12 cellular contexts compared by ENCODE assay signal in the genomic region with DNA sequence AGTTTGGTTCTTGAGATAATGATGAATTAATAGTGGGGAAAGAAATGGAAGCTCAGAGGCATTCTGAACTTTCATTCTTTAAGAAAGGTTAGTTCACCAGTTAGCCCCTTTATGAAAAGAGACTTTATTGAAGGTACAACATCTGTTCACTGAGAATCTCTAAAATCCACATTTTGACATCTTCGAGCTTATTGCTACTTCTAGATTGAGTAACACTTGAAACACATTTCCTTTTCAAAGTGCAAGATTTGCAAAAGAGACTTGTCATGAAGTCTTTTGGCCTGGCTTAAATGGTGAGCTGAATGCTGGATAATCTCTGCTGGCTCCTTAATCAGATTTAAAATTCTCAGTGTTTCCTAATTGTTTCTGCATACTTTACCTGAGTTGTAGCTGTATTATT. TPM values are rescaled to one million over a fixed set of nuclear protein-coding genes. Genes with fewer than 3 reads are reported as not detected.
DNase-seq lines count a peak whose midpoint lies in the region; ATAC-seq and TF ChIP-seq lines count a peak whose summit lies in the region.
"Had no signal": no experiment of that assay in that cellular context is flagged by ENCODE, and none has a peak within 500 bp of the region (broad histone marks: within the 10 kb centered on the region; RNA-seq: fewer than 3 reads in every experiment).

No MANE protein-coding gene starts in this region.

- H3F3A ChIP-seq in Loucy (ENCODE audit: low read depth) (peaks cover 5% of the 10 kb centered on the region), neural progenitor cell (ENCODE audit: low read depth) (peaks cover 15% of the 10 kb centered on the region)

- CTCF ChIA-PET in CD8-positive, alpha-beta T cell (lab: Charles Lee): interaction anchor here (0.6 to 2.6 kb wide), 5 partner anchors 24 to 256 kb away, joined by 3 to 16 read pairs (median 4); no protein-coding TSS in a partner anchor

- ATAC-seq in CD8-positive, alpha-beta T cell: no peak
- ATAC-seq in GM19328 (IDR thresholded peaks at IDR 0.05; ENCODE audit: unreplicated experiment) (no peak), GM19452 (IDR thresholded peaks at IDR 0.05; ENCODE audit: unreplicated experiment) (no peak)

- no peaks in the 10 kb centered on the region for H3K36me3 ChIP-seq in CD8-positive, alpha-beta T cell (ENCODE audit: insufficient read depth, low read length)
- H3K36me3 ChIP-seq in Loucy (ENCODE audit: insufficient read depth, low read length): no peaks in the 10 kb centered on the region; the same call in 1 of the 2 replicates
- no peaks in the 10 kb centered on the region for H3K36me3 ChIP-seq in brain microvascular endothelial cell (replicated peaks)
- H3K36me3 ChIP-seq in neural progenitor cell: no peaks in the 10 kb centered on the region
- H3K36me3 ChIP-seq in endodermal cell (ENCODE audit: control insufficient read depth, insufficient read depth, low read length): no peaks in the 10 kb centered on the region

- H3K36me3 Mint-ChIP-seq in CD8-positive, alpha-beta T cell: peaks cover 34% of the 10 kb centered on the region
- H3K36me3 Mint-ChIP-seq in neural progenitor cell: peaks cover 10% of the 10 kb centered on the region
- no peaks in the 10 kb centered on the region for H3K36me3 Mint-ChIP-seq in endodermal cell (ENCODE audit: low read depth)

- peaks cover 87% of the 10 kb centered on the region for H3K79me2 ChIP-seq in Loucy (ENCODE audit: insufficient read depth, low read length)
- H3K79me2 ChIP-seq in neural progenitor cell (ENCODE audit: low read depth): peaks cover 54% of the 10 kb centered on the region

- no peaks in the 10 kb centered on the region for H3K9me2 ChIP-seq in Loucy (replicated peaks; ENCODE audit: low read depth, low read length)

- H3K27me3 ChIP-seq in CD8-positive, alpha-beta T cell (ENCODE audit: insufficient read depth, low read length): no peaks in the 10 kb centered on the region
- H3K27me3 ChIP-seq in Loucy (ENCODE audit: insufficient read depth, low read length, poor library complexity, severe bottlenecking): no peaks in the 10 kb centered on the region
- H3K27me3 ChIP-seq in brain microvascular endothelial cell (replicated peaks): no peaks in the 10 kb centered on the region
- no peaks in the 10 kb centered on the region for H3K27me3 ChIP-seq in neural progenitor cell
- no peaks in the 10 kb centered on the region for H3K27me3 ChIP-seq in endodermal cell (ENCODE audit: control insufficient read depth, insufficient read depth, low read length, poor library complexity, severe bottlenecking)

- H2AFZ ChIP-seq in Loucy (ENCODE audit: low read length): no peak overlapping the region
- H2AFZ ChIP-seq in neural progenitor cell (replicated peaks): no peak overlapping the region

- H3K4me1 ChIP-seq in CD8-positive, alpha-beta T cell (ENCODE audit: insufficient read depth, low read length): peaks cover 39% of the 10 kb centered on the region
- H3K4me1 ChIP-seq in Loucy (ENCODE audit: insufficient read depth, low read length, poor library complexity, severe bottlenecking): peaks cover 56% of the 10 kb centered on the region
- peaks cover 19% of the 10 kb centered on the region for H3K4me1 ChIP-seq in neural progenitor cell
- H3K4me1 ChIP-seq in endodermal cell (ENCODE audit: control insufficient read depth, insufficient read depth, low read length): no peaks in the 10 kb centered on the region

- DNase-seq in CD8-positive, alpha-beta T cell: no peak
- DNase-seq in brain microvascular endothelial cell: no peak
- DNase-seq in neural progenitor cell (ENCODE audit: low spot score): no peak
- no peak for DNase-seq in endodermal cell
- DNase-seq: activated CD4-positive, alpha-beta T cell treated with anti-CD3 and anti-CD28 coated beads, Interleukin-2, amount 50 U/mL, for 4 hours; anterior cingulate cortex; NCI-H1092; SHP77; stimulated activated CD4-positive, alpha-beta T cell treated with anti-CD3 and anti-CD28 coated beads, Interleukin-15, amount 100 ng/mL, for 24 hours had no signal

- H3K4me2 ChIP-seq in Loucy (ENCODE audit: low read depth, low read length, poor library complexity, severe bottlenecking): peak overlapping the region; percentile 57
- peak overlapping the region; percentile 40 for H3K4me2 ChIP-seq in neural progenitor cell

- no peak overlapping the region for H3K4me3 Mint-ChIP-seq in CD8-positive, alpha-beta T cell
- no peak overlapping the region for H3K4me3 Mint-ChIP-seq in neural progenitor cell
- no peak overlapping the region for H3K4me3 Mint-ChIP-seq in endodermal cell

- H3K9ac ChIP-seq in Loucy (ENCODE audit: low read depth, low read length, poor library complexity, severe bottlenecking): no peak overlapping the region
- H3K9ac ChIP-seq in neural progenitor cell: no peak overlapping the region
- no peak overlapping the region for H3K9ac ChIP-seq in endodermal cell (ENCODE audit: extremely low read depth, low read length, poor library complexity, severe bottlenecking)

- H3K27ac Mint-ChIP-seq in CD8-positive, alpha-beta T cell: peak overlapping the region; percentile 86
- H3K27ac Mint-ChIP-seq in neural progenitor cell: no peak overlapping the region
- no peak overlapping the region for H3K27ac Mint-ChIP-seq in endodermal cell

- POLR2A ChIA-PET in CD8-positive, alpha-beta T cell (lab: Charles Lee): interaction anchor here (0.8 to 4.0 kb wide), 9 partner anchors 9 to 40 kb away, joined by 3 to 26 read pairs (median 5); no protein-coding TSS in a partner anchor

- peaks cover 37% of the 10 kb centered on the region for H4K20me1 ChIP-seq in Loucy (ENCODE audit: insufficient read depth, low read length, poor library complexity, severe bottlenecking)
- peaks cover 23% of the 10 kb centered on the region for H4K20me1 ChIP-seq in neural progenitor cell (ENCODE audit: low read depth)

- 89 to 91% methylated on average over 1 of the region's 1 CpG for WGBS in endodermal cell (ENCODE audit: insufficient coverage in 1 of 2, insufficient read length in 1 of 2), 2 experiments

- H3K9me3 Mint-ChIP-seq in CD8-positive, alpha-beta T cell: no peaks in the 10 kb centered on the region
- H3K9me3 Mint-ChIP-seq in neural progenitor cell (peaks cover under 1% of the 10 kb centered on the region), endodermal cell (no peaks in the 10 kb centered on the region)

- intact Hi-C loops in CD8-positive, alpha-beta T cell (cut with DNase I, micrococcal nuclease): loop anchor here (5.0 kb wide), 2 partner anchors 44 to 46 kb away; partner anchors contain the start of genes APH1B (in 1 of the 2) and RAB8B (in 1 of the 2)

- no peaks in the 10 kb centered on the region for H3K27me3 Mint-ChIP-seq in CD8-positive, alpha-beta T cell (ENCODE audit: low read depth)
- H3K27me3 Mint-ChIP-seq in neural progenitor cell (ENCODE audit: insufficient read depth, low read depth) (no peaks in the 10 kb centered on the region), endodermal cell (ENCODE audit: insufficient read depth) (no peaks in the 10 kb centered on the region)

- no peak overlapping the region for H3K4me3 ChIP-seq in CD8-positive, alpha-beta T cell (ENCODE audit: low read depth, low read length)
- H3K4me3 ChIP-seq in Loucy (ENCODE audit: low read length, poor library complexity, severe bottlenecking) (no peak overlapping the region), brain microvascular endothelial cell (ENCODE audit: low read depth, low read length) (no peak overlapping the region), neural progenitor cell (no peak overlapping the region), endodermal cell (ENCODE audit: low read length) (no peak overlapping the region)

- in situ Hi-C loops in brain microvascular endothelial cell (cut with HindIII; ENCODE audit: low pct_ligation_motif_present, low sequenced_read_pairs): no loop called here

- no peak for TF ChIP-seq CTCF in CD8-positive, alpha-beta T cell (IDR thresholded peaks at IDR 0.05)
- TF ChIP-seq CTCF in Loucy (conservative IDR thresholded peaks at IDR 0.05; ENCODE audit: low read length) (no peak), brain microvascular endothelial cell (IDR thresholded peaks at IDR 0.05; ENCODE audit: low read depth, low read length, missing control alignments) (no peak), neural progenitor cell (IDR thresholded peaks at IDR 0.05) (no peak), endodermal cell (conservative IDR thresholded peaks at IDR 0.05) (no peak)

- no peaks in the 10 kb centered on the region for H3K9me3 ChIP-seq in CD8-positive, alpha-beta T cell (ENCODE audit: low read length)
- H3K9me3 ChIP-seq in Loucy (ENCODE audit: insufficient read depth, low read depth, low read length) (no peaks in the 10 kb centered on the region), neural progenitor cell (ENCODE audit: low read depth) (no peaks in the 10 kb centered on the region), endodermal cell (ENCODE audit: control insufficient read depth, low read length) (no peaks in the 10 kb centered on the region)

- H3K4me1 Mint-ChIP-seq in CD8-positive, alpha-beta T cell (ENCODE audit: low read depth): peaks cover 74% of the 10 kb centered on the region
- peaks cover 33% of the 10 kb centered on the region for H3K4me1 Mint-ChIP-seq in neural progenitor cell
- peaks cover 9% of the 10 kb centered on the region for H3K4me1 Mint-ChIP-seq in endodermal cell

- H3K27ac ChIP-seq in CD8-positive, alpha-beta T cell (ENCODE audit: low read depth, low read length): no peak overlapping the region
- H3K27ac ChIP-seq in brain microvascular endothelial cell (peak overlapping the region; percentile 99), neural progenitor cell (no peak overlapping the region), endodermal cell (ENCODE audit: low read depth, low read length) (no peak overlapping the region)

RNA-seq across cellular contexts. Expression of gene RAB8B, which starts 42.3 kb away (rescaled TPM):
- 100 to 1,000 TPM; 145 to 146 TPM for total RNA-seq in CD8-positive, alpha-beta T cell
- total RNA-seq in neural progenitor cell (ENCODE audit: low replicate concordance) (61.3 and 107 TPM in 2 replicates), endodermal cell (10 to 100 TPM; 21.9 to 28.8 TPM)
- 27.5 TPM for polyA plus RNA-seq in endodermal cell (2013, experiment 1 of 2)
- 27.5 TPM for polyA plus RNA-seq in endodermal cell (2013, experiment 2 of 2)

RNA-seq across cellular contexts. Expression of gene APH1B, which starts 45.7 kb away (rescaled TPM):
- total RNA-seq in CD8-positive, alpha-beta T cell: 10 to 100 TPM; 10.8 to 13.6 TPM
- total RNA-seq in neural progenitor cell (ENCODE audit: low replicate concordance): 2.7 and 4.0 TPM in 2 replicates
- total RNA-seq in endodermal cell: 10 to 100 TPM; 19.5 to 22.7 TPM
- polyA plus RNA-seq in endodermal cell (2013, experiment 1 of 2): 12.3 TPM
- polyA plus RNA-seq in endodermal cell (2013, experiment 2 of 2): 10.4 TPM
